Comparison of ENCODE assay signal across 8 cellular contexts in genomic region chr22:31977141-31977781, GRCh38. TPM values are rescaled to one million over a fixed set of nuclear protein-coding genes. Genes with fewer than 3 reads are reported as not detected.
A peak's percentile ranks its signal among the peaks of the same experiment; 100 is the strongest.
DNase-seq lines count a peak whose midpoint lies in the region; ATAC-seq and TF ChIP-seq lines count a peak whose summit lies in the region.

No MANE protein-coding gene starts in this region.

- no peaks in the 10 kb centered on the region for H3K9me3 Mint-ChIP-seq in activated T-cell treated with anti-CD3 and anti-CD28 coated beads, Interleukin-2, amount 50 U/mL, for 72 hours
- H3K9me3 Mint-ChIP-seq in osteocyte (ENCODE audit: unreplicated experiment), result no peaks in the 10 kb centered on the region

- no peak overlapping the region for H3K27ac ChIP-seq in PC-9
- H3K27ac ChIP-seq in tibial nerve, result no peak overlapping the region

- no peak overlapping the region for H3K27ac Mint-ChIP-seq in activated T-cell treated with anti-CD3 and anti-CD28 coated beads, Interleukin-2, amount 50 U/mL, for 72 hours
- H3K27ac Mint-ChIP-seq in osteocyte (ENCODE audit: unreplicated experiment), result no peak overlapping the region

- POLR2A ChIA-PET in PC-9 (lab: Charles Lee; ENCODE audit: unreplicated experiment), result no interaction called here

- no peaks in the 10 kb centered on the region for H3K4me1 ChIP-seq in PC-9 (replicated peaks; ENCODE audit: insufficient read depth)
- no peaks in the 10 kb centered on the region for H3K4me1 ChIP-seq in tibial nerve

- H3K27me3 Mint-ChIP-seq in activated T-cell treated with anti-CD3 and anti-CD28 coated beads, Interleukin-2, amount 50 U/mL, for 72 hours (ENCODE audit: low read depth), result no peaks in the 10 kb centered on the region
- peaks cover 13% of the 10 kb centered on the region for H3K27me3 Mint-ChIP-seq in osteocyte (ENCODE audit: unreplicated experiment)

- no peak for TF ChIP-seq EP300 in tibial nerve (IDR thresholded peaks at IDR 0.05)

- H3K9me3 ChIP-seq in PC-9 (ENCODE audit: insufficient read depth, low read depth) (no peaks in the 10 kb centered on the region), tibial nerve (no peaks in the 10 kb centered on the region)

- no peaks in the 10 kb centered on the region for H4K20me1 ChIP-seq in PC-9 (ENCODE audit: insufficient read depth)

- H3K36me3 Mint-ChIP-seq in activated T-cell treated with anti-CD3 and anti-CD28 coated beads, Interleukin-2, amount 50 U/mL, for 72 hours (ENCODE audit: insufficient read depth in 2 of 2), result no peaks in the 10 kb centered on the region
- H3K36me3 Mint-ChIP-seq in osteocyte (ENCODE audit: unreplicated experiment), result no peaks in the 10 kb centered on the region

- no peaks in the 10 kb centered on the region for H3K79me2 ChIP-seq in PC-9 (ENCODE audit: low read depth)

- peak; percentile 93 to 95 for ATAC-seq in activated T-cell treated with anti-CD3 and anti-CD28 coated beads, Interleukin-2, amount 50 U/mL, for 72 hours (replicated peaks in 1 of 2)
- no peak for ATAC-seq in GM18498 (IDR thresholded peaks at IDR 0.05; ENCODE audit: unreplicated experiment)

- H3K4me1 Mint-ChIP-seq in activated T-cell treated with anti-CD3 and anti-CD28 coated beads, Interleukin-2, amount 50 U/mL, for 72 hours (ENCODE audit: low read depth), result peaks cover 7% of the 10 kb centered on the region
- no peaks in the 10 kb centered on the region for H3K4me1 Mint-ChIP-seq in osteocyte (ENCODE audit: unreplicated experiment)

- H3K27me3 ChIP-seq in PC-9 (ENCODE audit: insufficient read depth, low read depth) (no peaks in the 10 kb centered on the region), tibial nerve (no peaks in the 10 kb centered on the region)

- TF ChIP-seq CTCF in PC-9 (conservative IDR thresholded peaks at IDR 0.05) (peak; percentile 92), osteocyte (IDR thresholded peaks at IDR 0.05) (peak; percentile 68), tibial nerve (IDR thresholded peaks at IDR 0.05) (peak; percentile 50 to 72 (median 62))

- peak; percentile 72 for DNase-seq in EH (ENCODE audit: low read depth)
- DNase-seq in Kasumi-1 (lab: John Stamatoyannopoulos, UW), result peak; percentile 70 to 86
- peak; percentile 51 to 81 for DNase-seq in PC-9
- DNase-seq in activated T-cell treated with anti-CD3 and anti-CD28 coated beads, Interleukin-2, amount 50 U/mL, for 72 hours, result peak; percentile 83 to 85
- peak; percentile 43 for DNase-seq in fibroblast of the conjunctiva (ENCODE audit: low read depth)
- peak; percentile 86 for DNase-seq in osteocyte (ENCODE audit: extremely low spot score, unreplicated experiment)
- DNase-seq in tibial nerve (ENCODE audit: low spot score in 2 of 2), result peak; percentile 52 to 86

- no peaks in the 10 kb centered on the region for H3K36me3 ChIP-seq in PC-9 (ENCODE audit: low read depth)
- no peaks in the 10 kb centered on the region for H3K36me3 ChIP-seq in tibial nerve

- WGBS in tibial nerve, 2 donors, result 11 to 14% methylated on average over 9 of the region's 9 CpGs

- no peaks in the 10 kb centered on the region for H3F3A ChIP-seq in PC-9 (ENCODE audit: insufficient read depth, low read depth)

- no peak for TF ChIP-seq POLR2A in tibial nerve (IDR thresholded peaks at IDR 0.05)

- intact Hi-C loops in PC-9 (cut with micrococcal nuclease; ENCODE audit: unreplicated experiment), result loop anchor here (1.0 to 10.0 kb wide), 8 partner anchors 104 to 1226 kb away; no protein-coding TSS in a partner anchor

- no peak overlapping the region for H3K4me2 ChIP-seq in PC-9

- CTCF ChIA-PET in PC-9 (lab: Charles Lee), result interaction anchor here (0.6 to 1.6 kb wide), 5 partner anchors 103 to 1277 kb away, joined by 4 to 7 read pairs (median 6); no protein-coding TSS in a partner anchor

- H3K4me3 ChIP-seq in PC-9, result no peak overlapping the region
- H3K4me3 ChIP-seq in tibial nerve, result no peak overlapping the region

- H3K4me3 Mint-ChIP-seq in activated T-cell treated with anti-CD3 and anti-CD28 coated beads, Interleukin-2, amount 50 U/mL, for 72 hours, result no peak overlapping the region
- no peak overlapping the region for H3K4me3 Mint-ChIP-seq in osteocyte (ENCODE audit: unreplicated experiment)

- H3K9me2 ChIP-seq in PC-9 (ENCODE audit: insufficient read depth), result no peaks in the 10 kb centered on the region

- H2AFZ ChIP-seq in PC-9, result no peak overlapping the region

- no TSS peak for BruUV-seq in PC-9 (replicated peaks; lab: Mats Ljungman, UMichigan)

RNA-seq across cellular contexts. Expression of gene YWHAH, which starts 32.9 kb away (rescaled TPM):
- total RNA-seq in PC-9 (2021) (131 and 132 TPM in 2 replicates), osteocyte (150 and 152 TPM in 2 replicates), tibial nerve (100 to 1,000 TPM in 1 of 4 donors, 10 to 100 TPM in 3; 66.3 to 102 (median 98.0) TPM)
- total RNA-seq in activated T-cell treated with anti-CD3 and anti-CD28 coated beads, Interleukin-2, amount 50 U/mL, for 72 hours, result 10 to 100 TPM; 74.2 to 76.8 TPM
